ENCODE assay signal across 23 cellular contexts in the genomic region with DNA sequence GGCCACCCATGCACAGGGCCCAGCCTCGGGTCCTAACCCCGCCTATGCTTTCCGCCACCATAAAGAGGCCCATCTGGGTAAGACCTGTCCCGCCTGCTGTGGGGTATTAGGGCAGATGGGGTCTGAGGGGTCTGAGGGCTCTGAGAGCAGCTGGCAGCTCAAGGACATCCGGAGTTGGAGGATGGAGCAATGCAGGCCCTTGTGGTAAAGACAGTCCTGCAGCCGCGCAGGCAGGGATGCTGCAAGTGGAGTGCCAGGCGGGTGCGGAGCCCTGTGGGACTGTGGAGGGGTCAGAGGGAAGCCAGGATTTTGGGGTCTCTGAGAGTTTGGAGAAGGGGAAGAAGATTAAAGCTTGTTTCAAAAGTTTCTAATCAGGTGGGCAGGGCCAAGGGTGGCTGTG.
"Had no signal": no experiment of that assay in that cellular context is flagged by ENCODE, and none has a peak within 500 bp of the region (broad histone marks: within the 10 kb centered on the region; RNA-seq: fewer than 3 reads in every experiment).

No MANE protein-coding gene starts in this region.

- ATAC-seq: activated CD4-positive, CD25-positive, alpha-beta regulatory T cell treated with anti-CD3 and anti-CD28 coated beads, Interleukin-2, amount 50 U/mL, for 24 hours; activated CD8-positive, alpha-beta T cell treated with anti-CD3 and anti-CD28 coated beads for 36 hours; activated T-cell treated with anti-CD3 and anti-CD28 coated beads, Interleukin-2, amount 50 U/mL, for 72 hours; body of pancreas; SK-N-SH treated with all-trans-retinoic acid at 6 μM for 48 hours had no signal

- H3K27me3 ChIP-seq: ascending aorta, body of pancreas, Peyer's patch, SJSA1 had no signal

- H3K4me3 ChIP-seq: ascending aorta, body of pancreas, Peyer's patch, SJSA1 had no signal

- H3K4me1 ChIP-seq: ascending aorta, body of pancreas, Peyer's patch had no signal

- DNase-seq: activated CD4-positive, alpha-beta T cell treated with anti-CD3 and anti-CD28 coated beads for 4 hours; activated CD8-positive, alpha-beta memory T cell treated with anti-CD3 and anti-CD28 coated beads, Interleukin-2, amount 50 U/mL, for 4 hours; activated CD8-positive, alpha-beta T cell treated with anti-CD3 and anti-CD28 coated beads for 36 hours; activated naive CD4-positive, alpha-beta T cell treated with anti-CD3 and anti-CD28 coated beads, Interleukin-2, amount 50 U/mL, for 16 hours; activated T-cell treated with anti-CD3 and anti-CD28 coated beads, Interleukin-2, amount 50 U/mL, for 72 hours; amniotic stem cell; body of pancreas; caudate nucleus; NCI-H1092; NCI-H1417; NCI-H1694; NCI-H2029; NCI-H345; NCI-H510A; Peyer's patch; SHP77 had no signal

- H3K27ac Mint-ChIP-seq: activated CD8-positive, alpha-beta T cell treated with anti-CD3 and anti-CD28 coated beads for 36 hours; activated T-cell treated with anti-CD3 and anti-CD28 coated beads, Interleukin-2, amount 50 U/mL, for 72 hours; T-helper 1 cell treated with Interleukin-12 subunit alpha and Interleukin-12 subunit beta and Interleukin-4 antibody, amounts not matched to agents 30 μg/mL and 1 μg/mL, for 36 hours had no signal

- H3K36me3 ChIP-seq: SJSA1 had no signal

- H3K9ac ChIP-seq: KMS-11 had no signal

- H3K4me2 ChIP-seq: KMS-11 had no signal

- H3K27ac ChIP-seq: ascending aorta, body of pancreas, KMS-11, Peyer's patch, RWPE1, SJSA1 had no signal

- H3K4me3 Mint-ChIP-seq: activated CD8-positive, alpha-beta T cell treated with anti-CD3 and anti-CD28 coated beads for 36 hours; activated T-cell treated with anti-CD3 and anti-CD28 coated beads, Interleukin-2, amount 50 U/mL, for 72 hours; T-helper 1 cell treated with Interleukin-12 subunit alpha and Interleukin-12 subunit beta and Interleukin-4 antibody, amounts not matched to agents 30 μg/mL and 1 μg/mL, for 36 hours had no signal

- H3K9me3 Mint-ChIP-seq: activated CD8-positive, alpha-beta T cell treated with anti-CD3 and anti-CD28 coated beads for 36 hours; activated T-cell treated with anti-CD3 and anti-CD28 coated beads, Interleukin-2, amount 50 U/mL, for 72 hours; T-helper 1 cell treated with Interleukin-12 subunit alpha and Interleukin-12 subunit beta and Interleukin-4 antibody, amounts not matched to agents 30 μg/mL and 1 μg/mL, for 36 hours had no signal

- H3K9me3 ChIP-seq: ascending aorta, body of pancreas, Peyer's patch, SJSA1 had no signal

- H3K27me3 Mint-ChIP-seq: activated CD8-positive, alpha-beta T cell treated with anti-CD3 and anti-CD28 coated beads for 36 hours had no signal
